In the genomic region with DNA sequence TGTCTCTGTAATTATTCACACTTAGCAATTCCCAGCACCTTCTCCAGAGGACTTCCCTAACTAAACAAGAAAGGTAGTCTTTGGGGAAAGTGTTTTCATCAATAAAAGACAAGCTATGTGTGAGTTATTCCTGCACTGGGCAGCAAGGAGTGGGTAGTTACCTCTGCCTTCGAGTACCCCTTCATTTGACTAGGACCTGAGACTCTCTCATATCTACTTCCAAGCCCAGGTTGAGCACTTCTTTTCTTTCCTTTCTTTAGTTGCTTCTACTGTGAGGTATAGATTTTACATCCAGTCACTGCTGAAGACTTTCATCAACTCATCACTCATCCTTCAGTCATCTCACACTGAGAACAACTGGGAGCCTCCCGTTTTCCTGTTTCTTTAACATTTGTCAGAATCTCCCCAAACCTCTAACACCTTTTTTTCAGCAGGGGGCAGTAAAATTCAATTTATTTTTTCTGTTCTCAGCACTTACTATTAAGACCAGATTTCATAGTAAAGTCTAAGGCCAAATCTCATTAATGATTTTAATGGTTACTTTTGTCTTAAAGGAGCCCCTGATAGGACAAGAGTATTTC, we compare ENCODE assay signal across 9 cellular contexts.
DNase-seq lines count a peak whose midpoint lies in the region; ATAC-seq, FAIRE-seq and TF ChIP-seq lines count a peak whose summit lies in the region.
"Had no signal": no experiment of that assay in that cellular context is flagged by ENCODE, and none has a peak within 500 bp of the region (broad histone marks: within the 10 kb centered on the region; RNA-seq: fewer than 3 reads in every experiment).

No MANE protein-coding gene starts in this region.

- no peaks in the 10 kb centered on the region for H3K27me3 ChIP-seq in brain microvascular endothelial cell (replicated peaks)
- no peaks in the 10 kb centered on the region for H3K27me3 ChIP-seq in pancreas

- H3K27ac ChIP-seq in brain microvascular endothelial cell (no peak overlapping the region), pancreas (no peak overlapping the region)

- H3K4me1 ChIP-seq in pancreas: peaks cover 0 to 3% (median 0%) of the 10 kb centered on the region in 3 donors

- H3K4me3 ChIP-seq in brain microvascular endothelial cell (ENCODE audit: low read depth, low read length) (no peak overlapping the region), pancreas (no peak overlapping the region)

- no peaks in the 10 kb centered on the region for H3K36me3 ChIP-seq in brain microvascular endothelial cell (replicated peaks)
- H3K36me3 ChIP-seq in pancreas: no peaks in the 10 kb centered on the region

- WGBS in pancreas, 2 donors: 37 to 39% methylated on average over 2 of the region's 2 CpGs

- intact Hi-C loops in pancreas (cut with DNase I): loop anchor here in 1 of 3 donors (5.0 kb wide), 1 partner anchor 113 kb away; no protein-coding TSS in a partner anchor

- TF ChIP-seq CTCF in GM10266 (IDR thresholded peaks at IDR 0.05; ENCODE audit: control insufficient read depth, insufficient read depth, low read depth, missing control alignments) (peak; percentile 33), LNCAP (IDR thresholded peaks at IDR 0.05) (peak; percentile 40; the same call in 1 of the 2 replicates), brain microvascular endothelial cell (IDR thresholded peaks at IDR 0.05; ENCODE audit: low read depth, low read length, missing control alignments) (peak; percentile 36), pancreas (IDR thresholded peaks at IDR 0.05) (peak; percentile 11 to 43 (median 26))

- ATAC-seq in pancreas: peak; percentile 59 to 84 (median 77)
- ATAC-seq in HG03457 (IDR thresholded peaks at IDR 0.05; ENCODE audit: unreplicated experiment): no peak
- no peak for ATAC-seq in HG03280 (IDR thresholded peaks at IDR 0.05; ENCODE audit: unreplicated experiment)
- ATAC-seq: esophagus mucosa had no signal

- FAIRE-seq in pancreas (lab: Jason Lieb, UNC): no peak

- DNase-seq in GM10266 (ENCODE audit: extremely low spot score) (peak; percentile 15), brain microvascular endothelial cell (peak; percentile 11), pancreas (no peak), NCI-H2196 (lab: John Stamatoyannopoulos, UW; ENCODE audit: unreplicated experiment) (no peak)
- no peak for DNase-seq in stimulated activated CD8-positive, alpha-beta memory T cell treated with anti-CD3 and anti-CD28 coated beads, Interleukin-4, amount 100 ng/mL, for 48 hours

- in situ Hi-C loops in brain microvascular endothelial cell (cut with HindIII; ENCODE audit: low pct_ligation_motif_present, low sequenced_read_pairs): no loop called here

- H3K9me3 ChIP-seq in pancreas: no peaks in the 10 kb centered on the region

Comparison
In these comparisons a context has a peak if more than half of its experiments do, and no peak if none do; other contexts are left out.
1. DNase-seq: peak in GM10266 (single experiment) and brain microvascular endothelial cell (single experiment); none in pancreas (0 of 6), NCI-H2196 (single experiment) and stimulated activated CD8-positive, alpha-beta memory T cell treated with anti-CD3 and anti-CD28 coated beads, Interleukin-4, amount 100 ng/mL, for 48 hours (single experiment).
2. ATAC-seq: peak in pancreas (4 of 4); none in HG03457 (single experiment) and HG03280 (single experiment).
3. Peak in every context shown above with its lines, with median percentiles within 50 percentile points of each other: CTCF ChIP-seq.